Comparison of ENCODE assay signal across 8 cellular contexts in the genomic region with DNA sequence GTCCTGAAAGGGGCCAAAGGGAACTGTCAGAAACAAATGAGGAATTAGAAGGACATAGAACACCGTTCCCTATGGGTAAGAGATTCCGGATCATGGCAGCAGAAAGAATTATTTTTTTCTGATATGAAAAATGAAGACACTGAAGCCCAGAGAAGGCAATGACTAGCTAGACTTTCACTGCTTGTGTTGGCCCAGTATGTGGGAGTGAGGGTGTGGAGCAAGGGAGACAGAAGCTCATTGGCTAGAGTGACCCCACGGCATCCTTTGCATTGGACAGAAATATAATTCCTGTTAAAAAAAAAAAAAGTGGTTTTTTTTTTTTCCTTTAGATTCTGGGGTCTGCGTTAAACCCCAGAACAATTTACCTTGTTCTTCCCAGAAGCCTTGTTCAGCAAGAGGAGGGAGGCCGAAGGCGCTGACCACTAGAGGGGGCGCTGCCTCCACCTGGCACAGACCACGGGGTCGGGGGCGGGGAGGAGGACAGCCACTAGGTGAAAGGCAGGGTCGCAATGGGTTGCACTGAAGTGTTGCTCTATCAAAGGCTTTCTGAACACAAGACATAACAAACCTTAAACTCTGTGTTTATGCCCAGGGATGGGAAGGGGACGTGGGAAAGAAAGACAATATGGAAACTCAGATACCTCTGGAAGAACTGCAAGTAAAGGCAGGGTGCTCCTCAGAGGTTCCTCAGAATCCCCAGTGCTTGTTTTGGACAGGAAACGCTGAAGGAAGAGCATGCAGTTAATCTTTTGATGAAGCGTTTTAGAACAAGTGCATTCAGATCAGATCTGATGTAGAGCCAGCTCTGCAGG.
A peak's percentile ranks its signal among the peaks of the same experiment; 100 is the strongest.
DNase-seq lines count a peak whose midpoint lies in the region; ATAC-seq and TF ChIP-seq lines count a peak whose summit lies in the region.

No MANE protein-coding gene starts in this region.

- H3K4me3 Mint-ChIP-seq in CD8-positive, alpha-beta memory T cell: no peak overlapping the region

- CTCF ChIA-PET in SK-N-SH (lab: Yijun Ruan, JAX): interaction anchor here (0.6 to 3.0 kb wide), 7 partner anchors 9 to 265 kb away, joined by 3 to 17 read pairs (median 3); no protein-coding TSS in a partner anchor
- CTCF ChIA-PET in CD8-positive, alpha-beta memory T cell (lab: Charles Lee): no interaction called here

- peak; percentile 64 for TF ChIP-seq CTCF in SK-N-SH (IDR thresholded peaks at IDR 0.05)

- peaks cover 6 to 22% of the 10 kb centered on the region in 2 donors for H3K27me3 Mint-ChIP-seq in CD8-positive, alpha-beta memory T cell

- ATAC-seq in Right ventricle myocardium superior (ENCODE audit: poor library complexity): peak; percentile 79

- no peak overlapping the region; a peak in 1 of 4 replicates for H3K4me3 ChIP-seq in SK-N-SH (ENCODE audit: low read depth in 2 of 2, low read length in 1 of 2)
- H3K4me3 ChIP-seq in CD8-positive, alpha-beta memory T cell (ENCODE audit: low read length): no peak overlapping the region

- intact Hi-C loops in Right ventricle myocardium superior (cut with DNase I): loop anchor here (2.0 kb wide), 1 partner anchor 240 kb away; no protein-coding TSS in a partner anchor

- TF ChIP-seq RAD21 in SK-N-SH (IDR thresholded peaks at IDR 0.05; ENCODE audit: low read length): peak; percentile 67

- H3K36me3 ChIP-seq in SK-N-SH (replicated peaks in 1 of 2; ENCODE audit: control insufficient read depth in 1 of 2, insufficient read depth in 2 of 2, low read length in 1 of 2): peaks cover 0 to 2% of the 10 kb centered on the region in 2 experiments
- no peaks in the 10 kb centered on the region for H3K36me3 ChIP-seq in CD8-positive, alpha-beta memory T cell (ENCODE audit: insufficient read depth, low read length)

- 75% methylated on average over 14 of the region's 14 CpGs for whole genome bisulfite sequencing in SK-N-SH (ENCODE audit: low lambda C conversion rate)

- peaks cover 0 to 7% of the 10 kb centered on the region in 2 experiments; a peak in 1 of 4 replicates for H3K4me1 ChIP-seq in SK-N-SH (ENCODE audit: control insufficient read depth in 1 of 2, insufficient read depth in 2 of 2, low read depth in 1 of 2, low read length in 1 of 2)
- H3K4me1 ChIP-seq in CD8-positive, alpha-beta memory T cell (ENCODE audit: insufficient read depth, low read length): no peaks in the 10 kb centered on the region

- H3K79me2 ChIP-seq in SK-N-SH (ENCODE audit: insufficient read depth): no peaks in the 10 kb centered on the region

- H3K9me2 ChIP-seq in SK-N-SH: no peaks in the 10 kb centered on the region

- no peaks in the 10 kb centered on the region for H3K36me3 Mint-ChIP-seq in CD8-positive, alpha-beta memory T cell

- TF ChIP-seq EP300 in SK-N-SH (IDR thresholded peaks at IDR 0.05; ENCODE audit: borderline replicate concordance in 1 of 2, low read depth in 1 of 2, low read length in 1 of 2): no peak

- no peak overlapping the region for H3K9ac ChIP-seq in SK-N-SH

- no peak overlapping the region for H3K27ac Mint-ChIP-seq in CD8-positive, alpha-beta memory T cell

- POLR2A ChIA-PET in SK-N-SH (lab: Yijun Ruan, JAX): no interaction called here
- POLR2A ChIA-PET in CD8-positive, alpha-beta memory T cell (lab: Charles Lee): no interaction called here

- H3K27me3 ChIP-seq in SK-N-SH (ENCODE audit: insufficient read depth): no peaks in the 10 kb centered on the region
- no peaks in the 10 kb centered on the region for H3K27me3 ChIP-seq in CD8-positive, alpha-beta memory T cell (ENCODE audit: insufficient read depth, low read length, poor library complexity, severe bottlenecking)

- no peaks in the 10 kb centered on the region for H3K4me1 Mint-ChIP-seq in CD8-positive, alpha-beta memory T cell

- peaks cover 0 to 5% (median 0%) of the 10 kb centered on the region in 5 donors for H3K9me3 Mint-ChIP-seq in CD8-positive, alpha-beta memory T cell

- H2AFZ ChIP-seq in SK-N-SH (ENCODE audit: low read depth): no peak overlapping the region

- H3F3A ChIP-seq in SK-N-SH (replicated peaks; ENCODE audit: insufficient read depth): no peaks in the 10 kb centered on the region

- H4K20me1 ChIP-seq in SK-N-SH (ENCODE audit: insufficient read depth): no peaks in the 10 kb centered on the region

- H3K27ac ChIP-seq in SK-N-SH (ENCODE audit: low read depth in 2 of 2, low read length in 1 of 2): no peak overlapping the region
- no peak overlapping the region for H3K27ac ChIP-seq in CD8-positive, alpha-beta memory T cell (ENCODE audit: low read depth, low read length)

- no peaks in the 10 kb centered on the region for H3K9me3 ChIP-seq in SK-N-SH
- H3K9me3 ChIP-seq in CD8-positive, alpha-beta memory T cell (ENCODE audit: low read length): no peaks in the 10 kb centered on the region

- H3K4me2 ChIP-seq in SK-N-SH: no peak overlapping the region

- peak; percentile 96 for DNase-seq in DMS53 treated with DMSO at 0.1 percent for 48 hours (lab: John Stamatoyannopoulos, UW; ENCODE audit: unreplicated experiment)
- peak; percentile 60 for DNase-seq in HuH-7.5 (ENCODE audit: low spot score)
- DNase-seq in SK-N-SH: peak; percentile 64
- DNase-seq in Right ventricle myocardium superior: peak; percentile 72
- DNase-seq in stimulated activated CD4-positive, alpha-beta T cell treated with anti-CD3 and anti-CD28 coated beads, Interleukin-15, amount 100 ng/mL, for 24 hours: peak; percentile 55
- no peak for DNase-seq in OCI-M2 (lab: John Stamatoyannopoulos, UW; ENCODE audit: unreplicated experiment)
- no peak for DNase-seq in stimulated activated naive CD4-positive, alpha-beta T cell treated with Interleukin-2 at 50 U/mL for 16 hours (lab: John Stamatoyannopoulos, UW)
- DNase-seq in CD8-positive, alpha-beta memory T cell: no peak

TF ChIP-seq in SK-N-SH, 30 proteins besides CTCF, POLR2A, EP300 and RAD21:
- TF ChIP-seq SMC3 (IDR thresholded peaks at IDR 0.05; ENCODE audit: low read depth, low read length): peak; percentile 28
- TF ChIP-seq, protein P1, sequence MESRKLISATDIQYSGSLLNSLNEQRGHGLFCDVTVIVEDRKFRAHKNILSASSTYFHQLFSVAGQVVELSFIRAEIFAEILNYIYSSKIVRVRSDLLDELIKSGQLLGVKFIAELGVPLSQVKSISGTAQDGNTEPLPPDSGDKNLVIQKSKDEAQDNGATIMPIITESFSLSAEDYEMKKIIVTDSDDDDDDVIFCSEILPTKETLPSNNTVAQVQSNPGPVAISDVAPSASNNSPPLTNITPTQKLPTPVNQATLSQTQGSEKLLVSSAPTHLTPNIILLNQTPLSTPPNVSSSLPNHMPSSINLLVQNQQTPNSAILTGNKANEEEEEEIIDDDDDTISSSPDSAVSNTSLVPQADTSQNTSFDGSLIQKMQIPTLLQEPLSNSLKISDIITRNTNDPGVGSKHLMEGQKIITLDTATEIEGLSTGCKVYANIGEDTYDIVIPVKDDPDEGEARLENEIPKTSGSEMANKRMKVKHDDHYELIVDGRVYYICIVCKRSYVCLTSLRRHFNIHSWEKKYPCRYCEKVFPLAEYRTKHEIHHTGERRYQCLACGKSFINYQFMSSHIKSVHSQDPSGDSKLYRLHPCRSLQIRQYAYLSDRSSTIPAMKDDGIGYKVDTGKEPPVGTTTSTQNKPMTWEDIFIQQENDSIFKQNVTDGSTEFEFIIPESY (IDR thresholded peaks at IDR 0.05; ENCODE audit: borderline replicate concordance, low read depth): no peak

Comparison
In these comparisons a context has a peak if more than half of its experiments do, and no peak if none do; other contexts are left out.
1. DNase-seq: peak in DMS53 treated with DMSO at 0.1 percent for 48 hours (single experiment), HuH-7.5 (single experiment), SK-N-SH (single experiment), Right ventricle myocardium superior (single experiment) and stimulated activated CD4-positive, alpha-beta T cell treated with anti-CD3 and anti-CD28 coated beads, Interleukin-15, amount 100 ng/mL, for 24 hours (single experiment); none in OCI-M2 (single experiment), stimulated activated naive CD4-positive, alpha-beta T cell treated with Interleukin-2 at 50 U/mL for 16 hours (single experiment) and CD8-positive, alpha-beta memory T cell (0 of 5).